In the genomic region with DNA sequence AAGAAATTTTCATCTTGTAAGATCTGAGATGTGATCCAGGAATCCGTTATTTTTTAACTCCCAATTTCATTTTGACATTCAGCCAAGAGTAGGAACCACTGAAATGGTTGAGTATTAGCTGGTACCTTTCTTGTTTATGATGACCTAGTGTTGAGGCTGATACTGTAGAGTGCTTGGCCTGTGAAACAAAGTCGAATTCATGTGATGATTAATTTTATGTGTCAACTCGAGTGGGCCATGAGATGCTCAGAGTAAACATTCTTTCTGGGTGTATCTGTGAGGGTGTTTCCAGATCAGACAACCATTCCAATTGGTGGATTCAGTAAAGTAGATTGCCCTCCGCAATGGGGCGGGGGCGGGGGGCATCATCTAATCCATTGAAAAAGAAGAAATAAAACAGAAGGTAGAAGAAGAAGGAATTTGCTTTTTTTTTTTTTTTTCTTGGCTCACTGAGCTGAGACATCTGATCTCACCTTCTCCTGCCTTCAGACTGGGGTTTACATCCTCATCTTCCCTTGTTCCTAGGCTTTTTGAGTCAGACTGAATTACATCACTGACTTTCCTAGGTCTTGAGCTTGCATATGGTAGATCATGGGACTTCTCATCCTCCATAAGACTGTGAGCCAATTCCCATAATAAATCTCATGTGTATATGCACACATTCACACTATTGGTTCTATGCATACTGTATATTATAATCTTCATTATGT, we compare ENCODE assay signal across 22 cellular contexts.
DNase-seq lines count a peak whose midpoint lies in the region; ATAC-seq, FAIRE-seq and TF ChIP-seq lines count a peak whose summit lies in the region.
"Had no signal": no experiment of that assay in that cellular context is flagged by ENCODE, and none has a peak within 500 bp of the region (broad histone marks: within the 10 kb centered on the region; RNA-seq: fewer than 3 reads in every experiment).

No MANE protein-coding gene starts in this region.

- no peak overlapping the region for H3K4me3 Mint-ChIP-seq in effector memory CD8-positive, alpha-beta T cell
- H3K4me3 Mint-ChIP-seq: activated CD8-positive, alpha-beta T cell treated with anti-CD3 and anti-CD28 coated beads for 36 hours; activated naive CD8-positive, alpha-beta T cell treated with anti-CD3 and anti-CD28 coated beads for 36 hours; CD14-positive monocyte; naive B cell had no signal

- H3K27ac ChIP-seq in A549: peak overlapping the region; percentile 19 to 42
- H3K27ac ChIP-seq in epithelial cell of prostate: peak overlapping the region; percentile 57
- no peak overlapping the region for H3K27ac ChIP-seq in heart right ventricle
- H3K27ac ChIP-seq: left lung, PC-9, SJCRH30, skin epidermis, upper lobe of right lung had no signal

- TF ChIP-seq RAD21 in A549 (conservative IDR thresholded peaks at IDR 0.05 in 1 of 2, IDR thresholded peaks at IDR 0.05 in 1 of 2): no peak

- peaks cover 0 to 3% of the 10 kb centered on the region in 2 donors for H3K9me3 Mint-ChIP-seq in effector memory CD8-positive, alpha-beta T cell
- H3K9me3 Mint-ChIP-seq: activated naive CD8-positive, alpha-beta T cell treated with anti-CD3 and anti-CD28 coated beads for 36 hours; naive B cell had no signal

- H3K36me3 ChIP-seq in heart right ventricle: no peaks in the 10 kb centered on the region
- H3K36me3 ChIP-seq: left lung, SJCRH30, upper lobe of right lung had no signal

- FAIRE-seq in A549 (lab: Jason Lieb, UNC): peak; percentile 61

- no peak for TF ChIP-seq POLR2A in A549 (IDR thresholded peaks at IDR 0.05; ENCODE audit: low read length)

- H3K27ac Mint-ChIP-seq in effector memory CD8-positive, alpha-beta T cell: no peak overlapping the region
- H3K27ac Mint-ChIP-seq: activated CD8-positive, alpha-beta T cell treated with anti-CD3 and anti-CD28 coated beads for 36 hours; activated naive CD8-positive, alpha-beta T cell treated with anti-CD3 and anti-CD28 coated beads for 36 hours; CD14-positive monocyte had no signal

- no peaks in the 10 kb centered on the region for H3K36me3 Mint-ChIP-seq in effector memory CD8-positive, alpha-beta T cell (ENCODE audit: insufficient read depth)
- H3K36me3 Mint-ChIP-seq: activated naive CD8-positive, alpha-beta T cell treated with anti-CD3 and anti-CD28 coated beads for 36 hours; CD14-positive monocyte; naive B cell had no signal

- TF ChIP-seq CTCF in A549 (IDR thresholded peaks at IDR 0.05): no peak
- TF ChIP-seq CTCF in heart right ventricle (IDR thresholded peaks at IDR 0.05): no peak

- H3K4me1 Mint-ChIP-seq in effector memory CD8-positive, alpha-beta T cell (ENCODE audit: low read depth in 2 of 2): no peaks in the 10 kb centered on the region
- H3K4me1 Mint-ChIP-seq: activated naive CD8-positive, alpha-beta T cell treated with anti-CD3 and anti-CD28 coated beads for 36 hours; CD14-positive monocyte; naive B cell had no signal

- 40% methylated on average over 6 of the region's 6 CpGs for WGBS in A549 (ENCODE audit: missing lambda C conversion rate)
- 87 to 90% methylated on average over 6 of the region's 6 CpGs for WGBS in heart right ventricle, 2 donors

- TF ChIP-seq EP300 in A549 (IDR thresholded peaks at IDR 0.05): peak in 1 of 2 experiments; percentile 16; a peak in 1 of 5 replicates

- intact Hi-C loops in heart right ventricle (cut with DNase I): no loop called here

- ATAC-seq in A549: peak; percentile 49 to 78; a peak in 4 of 6 replicates
- ATAC-seq in heart right ventricle: no peak
- no peak for ATAC-seq in effector memory CD8-positive, alpha-beta T cell (replicated peaks)
- ATAC-seq: activated CD4-positive, CD25-positive, alpha-beta regulatory T cell treated with anti-CD3 and anti-CD28 coated beads, Interleukin-2, amount 50 U/mL, for 24 hours; activated CD8-positive, alpha-beta T cell treated with anti-CD3 and anti-CD28 coated beads for 36 hours; left lung; upper lobe of right lung had no signal

- H3K27me3 Mint-ChIP-seq in effector memory CD8-positive, alpha-beta T cell: no peaks in the 10 kb centered on the region
- H3K27me3 Mint-ChIP-seq: naive B cell had no signal

- in situ Hi-C loops in G401 (cut with HindIII; ENCODE audit: low sequenced_read_pairs): no loop called here

- no peaks in the 10 kb centered on the region for H3K27me3 ChIP-seq in heart right ventricle
- H3K27me3 ChIP-seq: left lung, SJCRH30, upper lobe of right lung had no signal

- peak overlapping the region; percentile 39 for H3K4me2 ChIP-seq in A549
- H3K4me2 ChIP-seq: PC-9 had no signal

- H3K9me3 ChIP-seq in A549: no peaks in the 10 kb centered on the region
- H3K9me3 ChIP-seq in heart right ventricle: no peaks in the 10 kb centered on the region
- H3K9me3 ChIP-seq: left lung, SJCRH30, upper lobe of right lung had no signal

- H3K4me1 ChIP-seq in A549: peaks cover 40% of the 10 kb centered on the region
- H3K4me1 ChIP-seq in heart right ventricle: no peaks in the 10 kb centered on the region
- H3K4me1 ChIP-seq: left lung, SJCRH30, upper lobe of right lung had no signal

- H3K4me3 ChIP-seq in A549 (no peak overlapping the region), heart right ventricle (no peak overlapping the region)
- H3K4me3 ChIP-seq: left lung, PC-9, SJCRH30, skin epidermis, upper lobe of right lung had no signal

- CTCF ChIA-PET in A549 (lab: Yijun Ruan, JAX): interaction anchor here (1.0 to 1.1 kb wide), 2 partner anchors 201 to 204 kb away, joined by 3 read pairs; no protein-coding TSS in a partner anchor

- DNase-seq in A549 (ENCODE audit: low read depth in 1 of 2, low spot score in 1 of 2) (peak in 1 of 2 experiments; percentile 49), G401 (ENCODE audit: low spot score) (peak; percentile 21), NCI-H510A treated with DMSO at 0.1 percent for 48 hours (lab: John Stamatoyannopoulos, UW) (peak; percentile 93), epithelial cell of prostate (ENCODE audit: low read depth, low spot score) (peak; percentile 89), heart right ventricle (no peak), NCI-H1092 treated with DMSO at 0.1 percent for 48 hours (lab: John Stamatoyannopoulos, UW) (no peak)
- no peak for DNase-seq in effector memory CD8-positive, alpha-beta T cell
- DNase-seq: activated CD8-positive, alpha-beta T cell treated with anti-CD3 and anti-CD28 coated beads for 36 hours; activated naive CD8-positive, alpha-beta T cell treated with anti-CD3 and anti-CD28 coated beads for 36 hours; foreskin fibroblast; KG1; left lung; MV-4-11; naive B cell; NCI-H226; PC-9; SJCRH30; stimulated activated CD4-positive, alpha-beta T cell treated with anti-CD3 and anti-CD28 coated beads, Interleukin-2, amount 100 ng/mL, for 24 hours; upper lobe of right lung had no signal

- POLR2A ChIA-PET in A549 (lab: Yijun Ruan, JAX): no interaction called here

TF ChIP-seq in A549, 52 proteins besides CTCF, POLR2A, EP300 and RAD21:
- no peak for TF ChIP-seq FOSL2 (IDR thresholded peaks at IDR 0.05)
- TF ChIP-seq FOSL2 (CRISPR knock-in tag; IDR thresholded peaks at IDR 0.05): peak; percentile 46
- TF ChIP-seq JUN (IDR thresholded peaks at IDR 0.05): no peak

Comparison
In these comparisons a context has a peak if more than half of its experiments do, and no peak if none do; other contexts are left out.
1. ATAC-seq: peak in A549 (2 of 2); none in heart right ventricle (0 of 8) and effector memory CD8-positive, alpha-beta T cell (single experiment).
2. DNase-seq: peak in G401 (single experiment), NCI-H510A treated with DMSO at 0.1 percent for 48 hours (single experiment) and epithelial cell of prostate (single experiment); none in heart right ventricle (0 of 2), NCI-H1092 treated with DMSO at 0.1 percent for 48 hours (single experiment) and effector memory CD8-positive, alpha-beta T cell (0 of 3).
3. H3K27ac ChIP-seq: peak in A549 (2 of 2) and epithelial cell of prostate (single experiment); none in heart right ventricle (0 of 10).